In the genomic region with DNA sequence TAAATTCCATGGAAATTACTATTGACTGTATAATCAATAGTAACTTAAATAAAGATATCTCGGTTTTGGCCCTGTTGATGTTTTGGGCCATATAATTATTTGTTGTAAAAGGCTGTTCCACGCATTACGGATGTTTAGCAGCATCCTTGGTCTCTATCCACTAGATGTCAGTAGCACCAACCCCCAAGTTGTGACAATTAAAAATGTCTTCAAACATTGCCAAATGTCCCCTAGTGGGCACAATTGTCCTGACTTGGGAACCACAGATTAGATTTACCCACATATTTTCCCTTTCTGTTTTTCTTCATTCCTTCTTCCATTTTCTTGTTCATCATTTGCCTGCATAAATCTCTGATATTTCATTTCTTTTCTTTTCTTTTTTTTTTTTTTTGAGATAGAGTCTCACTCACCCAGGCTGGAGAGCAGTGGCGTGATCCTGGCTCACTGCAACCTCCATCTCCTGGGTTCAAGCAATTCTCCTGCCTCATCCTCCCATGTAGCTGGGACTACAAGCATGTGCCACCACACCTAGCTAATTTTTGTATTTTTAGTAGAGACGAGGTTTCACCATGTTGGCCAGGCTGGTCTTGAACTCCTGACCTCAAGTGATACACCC, we compare ENCODE assay signal across 7 cellular contexts. TPM values are rescaled to one million over a fixed set of nuclear protein-coding genes. Genes with fewer than 3 reads are reported as not detected.
DNase-seq lines count a peak whose midpoint lies in the region; ATAC-seq and TF ChIP-seq lines count a peak whose summit lies in the region.

No MANE protein-coding gene starts in this region.

- H3K27me3 ChIP-seq in brain microvascular endothelial cell (replicated peaks) (no peaks in the 10 kb centered on the region), MG63 (peaks cover 9% of the 10 kb centered on the region)

- TF ChIP-seq CTCF in brain microvascular endothelial cell (IDR thresholded peaks at IDR 0.05; ENCODE audit: low read depth, low read length, missing control alignments), result peak; percentile 79

- in situ Hi-C loops in brain microvascular endothelial cell (cut with HindIII; ENCODE audit: low pct_ligation_motif_present, low sequenced_read_pairs), result no loop called here

- H3K27ac ChIP-seq in brain microvascular endothelial cell, result no peak overlapping the region

- H3K4me3 ChIP-seq in brain microvascular endothelial cell (ENCODE audit: low read depth, low read length) (no peak overlapping the region), MG63 (no peak overlapping the region)

- H3K36me3 ChIP-seq in brain microvascular endothelial cell (replicated peaks), result no peaks in the 10 kb centered on the region
- no peaks in the 10 kb centered on the region for H3K36me3 ChIP-seq in MG63

- DNase-seq in DMS114 treated with DMSO at 0.1 percent for 48 hours (lab: John Stamatoyannopoulos, UW; ENCODE audit: unreplicated experiment) (peak; percentile 52), NCI-H526 treated with DMSO at 0.1 percent for 48 hours (lab: John Stamatoyannopoulos, UW) (peak; percentile 11), brain microvascular endothelial cell (peak; percentile 32), medulla oblongata (ENCODE audit: extremely low spot score) (peak; percentile 18), cerebellar nuclear complex (lab: John Stamatoyannopoulos, UW) (no peak), MG63 (no peak)

- peaks cover 7% of the 10 kb centered on the region for H3K9me3 ChIP-seq in MG63

- ATAC-seq in GM18909 (IDR thresholded peaks at IDR 0.05; ENCODE audit: poor library complexity, unreplicated experiment), result peak; percentile 48

RNA-seq across cellular contexts. Expression of gene WFDC8, which starts 13.6 kb away (rescaled TPM):
- not detected in 2 replicates for total RNA-seq in MG63 (2014; rRNA removed; shearing (Covaris generic); ENCODE audit: low replicate concordance)

RNA-seq across cellular contexts. Expression of gene WFDC10A, which starts 36.9 kb away (rescaled TPM):
- not detected in 2 replicates for total RNA-seq in MG63 (2014; rRNA removed; shearing (Covaris generic); ENCODE audit: low replicate concordance)

RNA-seq across cellular contexts. Expression of gene WFDC9, which starts 38.4 kb away (rescaled TPM):
- total RNA-seq in MG63 (2014; rRNA removed; shearing (Covaris generic); ENCODE audit: low replicate concordance), result not detected in 2 replicates

RNA-seq across cellular contexts. Expression of gene EPPIN, which starts 45.5 kb away (rescaled TPM):
- total RNA-seq in MG63 (2014; rRNA removed; shearing (Covaris generic); ENCODE audit: low replicate concordance), result not detected in 2 replicates

RNA-seq across cellular contexts. Expression of gene WFDC6, which starts 53.4 kb away (rescaled TPM):
- not detected in 2 replicates for total RNA-seq in MG63 (2014; rRNA removed; shearing (Covaris generic); ENCODE audit: low replicate concordance)

Comparison
In these comparisons a context has a peak if more than half of its experiments do, and no peak if none do; other contexts are left out.
1. DNase-seq: peak in DMS114 treated with DMSO at 0.1 percent for 48 hours (single experiment), NCI-H526 treated with DMSO at 0.1 percent for 48 hours (single experiment), brain microvascular endothelial cell (single experiment) and medulla oblongata (single experiment); none in cerebellar nuclear complex (0 of 2) and MG63 (single experiment).